17 cellular contexts compared by ENCODE assay signal in the genomic region with DNA sequence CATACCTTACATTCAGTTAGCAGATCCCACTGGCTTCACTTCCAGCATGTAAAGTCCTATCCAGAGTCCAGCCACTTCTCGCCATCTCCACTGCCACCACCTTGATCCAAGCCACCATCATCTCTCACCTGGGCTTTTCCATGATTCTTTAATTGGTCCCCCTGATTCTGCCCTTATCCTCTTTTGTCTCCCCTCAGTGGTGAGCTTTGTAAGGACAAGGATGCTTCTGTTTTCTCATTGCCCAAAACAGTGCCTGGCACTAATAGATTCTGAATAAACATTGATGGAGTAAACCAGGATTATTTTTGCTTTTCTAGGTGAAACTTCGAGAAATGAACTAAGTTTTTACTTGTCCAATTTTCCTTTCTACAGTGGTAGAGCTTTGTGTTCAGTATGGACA. TPM values are rescaled to one million over a fixed set of nuclear protein-coding genes. Genes with fewer than 3 reads are reported as not detected.
DNase-seq lines count a peak whose midpoint lies in the region; ATAC-seq, FAIRE-seq and TF ChIP-seq lines count a peak whose summit lies in the region.
"Had no signal": no experiment of that assay in that cellular context is flagged by ENCODE, and none has a peak within 500 bp of the region (broad histone marks: within the 10 kb centered on the region; RNA-seq: fewer than 3 reads in every experiment).

No MANE protein-coding gene starts in this region.

- no peak for ATAC-seq in activated naive CD8-positive, alpha-beta T cell treated with anti-CD3 and anti-CD28 coated beads, Interleukin-2, amount 10 ng/mL, durations not matched to agents 7 days and 5 days (ENCODE audit: low read depth)
- ATAC-seq in activated naive CD8-positive, alpha-beta T cell treated with anti-CD3 and anti-CD28 coated beads, Interleukin-2, amount 50 U/mL, for 24 hours, result no peak
- ATAC-seq in K562, result no peak

- peaks cover 47% of the 10 kb centered on the region for H3K79me2 ChIP-seq in K562 (ENCODE audit: control insufficient read depth, insufficient read depth, low read length)

- TF ChIP-seq POLR2A in K562 (conservative IDR thresholded peaks at IDR 0.05), result no peak

- H3K27me3 Mint-ChIP-seq in activated naive CD8-positive, alpha-beta T cell treated with anti-CD3 and anti-CD28 coated beads, Interleukin-2, amount 10 ng/mL, durations not matched to agents 7 days and 5 days, result no peaks in the 10 kb centered on the region
- peaks cover 3% of the 10 kb centered on the region for H3K27me3 Mint-ChIP-seq in activated naive CD8-positive, alpha-beta T cell treated with anti-CD3 and anti-CD28 coated beads, Interleukin-2, amount 50 U/mL, for 24 hours
- no peaks in the 10 kb centered on the region for H3K27me3 Mint-ChIP-seq in osteocyte (ENCODE audit: unreplicated experiment)
- H3K27me3 Mint-ChIP-seq: activated naive CD8-positive, alpha-beta T cell had no signal

- POLR2A ChIA-PET in activated naive CD8-positive, alpha-beta T cell treated with anti-CD3 and anti-CD28 coated beads, Interleukin-2, amount 10 ng/mL, durations not matched to agents 7 days and 5 days (lab: Charles Lee), result interaction anchor here (0.6 kb wide), 1 partner anchor 706 kb away, joined by 4 read pairs; no protein-coding TSS in a partner anchor
- POLR2A ChIA-PET in K562 (lab: Yijun Ruan, JAX), result interaction anchor here (0.8 to 1.8 kb wide), 12 partner anchors 9 to 508 kb away, joined by 3 to 10 read pairs (median 4); a partner anchor contains a TSS

- peaks cover 5% of the 10 kb centered on the region; the same call in 1 of the 2 replicates for H4K20me1 ChIP-seq in K562 (replicated peaks; ENCODE audit: control insufficient read depth, insufficient read depth, low read length)

- peak in 1 of 2 experiments; percentile 29; a peak in 3 of 4 replicates for TF ChIP-seq RAD21 in K562 (CRISPR knock-in tag; conservative IDR thresholded peaks at IDR 0.05 in 1 of 2, IDR thresholded peaks at IDR 0.05 in 1 of 2)

- BruUV-seq in K562 (replicated peaks; lab: Mats Ljungman, UMichigan), result no TSS peak

- H3K9ac ChIP-seq in K562 (ENCODE audit: insufficient read depth in 1 of 2, low read depth in 2 of 2, low read length in 2 of 2), result no peak overlapping the region

- H3K4me1 ChIP-seq in K562 (replicated peaks in 1 of 2; ENCODE audit: control insufficient read depth in 2 of 2, insufficient read depth in 2 of 2, low read length in 2 of 2), result peaks cover 6 to 18% of the 10 kb centered on the region in 2 experiments; a peak in 4 of 5 replicates

- H3K9me1 ChIP-seq in K562 (ENCODE audit: control insufficient read depth, insufficient read depth, low read length), result no peaks in the 10 kb centered on the region

- no peak overlapping the region for H3K27ac ChIP-seq in K562 (ENCODE audit: extremely low read depth, low read depth, low read length)
- H3K27ac ChIP-seq: vagina had no signal

- peaks cover 33% of the 10 kb centered on the region for H3K4me1 Mint-ChIP-seq in activated naive CD8-positive, alpha-beta T cell treated with anti-CD3 and anti-CD28 coated beads, Interleukin-2, amount 10 ng/mL, durations not matched to agents 7 days and 5 days
- peaks cover 42% of the 10 kb centered on the region for H3K4me1 Mint-ChIP-seq in activated naive CD8-positive, alpha-beta T cell treated with anti-CD3 and anti-CD28 coated beads, Interleukin-2, amount 50 U/mL, for 24 hours
- peaks cover 17% of the 10 kb centered on the region for H3K4me1 Mint-ChIP-seq in osteocyte (ENCODE audit: unreplicated experiment)

- in situ Hi-C loops in K562 (cut with MboI), result no loop called here

- TF ChIP-seq EP300 in K562 (IDR thresholded peaks at IDR 0.05; ENCODE audit: low read length), result no peak

- peaks cover 63% of the 10 kb centered on the region for H3K36me3 ChIP-seq in K562 (ENCODE audit: control insufficient read depth, insufficient read depth, low read length)

- H3K4me3 Mint-ChIP-seq in activated naive CD8-positive, alpha-beta T cell treated with anti-CD3 and anti-CD28 coated beads, Interleukin-2, amount 10 ng/mL, durations not matched to agents 7 days and 5 days, result peak overlapping the region; percentile 1
- H3K4me3 Mint-ChIP-seq in activated naive CD8-positive, alpha-beta T cell treated with anti-CD3 and anti-CD28 coated beads, Interleukin-2, amount 50 U/mL, for 24 hours, result no peak overlapping the region
- no peak overlapping the region for H3K4me3 Mint-ChIP-seq in osteocyte (ENCODE audit: unreplicated experiment)
- H3K4me3 Mint-ChIP-seq: activated naive CD8-positive, alpha-beta T cell had no signal

- H2AFZ ChIP-seq in K562 (ENCODE audit: low read depth, low read length), result no peak overlapping the region

- TF ChIP-seq CTCF in K562 (IDR thresholded peaks at IDR 0.05 in 2 of 3, conservative IDR thresholded peaks at IDR 0.05 in 1 of 3; ENCODE audit: insufficient read depth in 2 of 3, low read depth in 1 of 3, low read length in 3 of 3) (peak; percentile 53 to 69 (median 63)), osteocyte (IDR thresholded peaks at IDR 0.05) (no peak)

- no peak overlapping the region for H3K4me3 ChIP-seq in K562
- H3K4me3 ChIP-seq: vagina had no signal

- H3K9me3 ChIP-seq in K562 (replicated peaks; ENCODE audit: control insufficient read depth, insufficient read depth, low read depth, low read length), result no peaks in the 10 kb centered on the region
- H3K9me3 ChIP-seq: vagina had no signal

- WGBS in K562 (ENCODE audit: insufficient coverage, low coverage, missing lambda C conversion rate), result 45% methylated on average over 2 of the region's 2 CpGs

- no peaks in the 10 kb centered on the region for H3K27me3 ChIP-seq in K562 (ENCODE audit: control insufficient read depth in 2 of 2, insufficient read depth in 2 of 2, low read length in 2 of 2)
- H3K27me3 ChIP-seq: vagina had no signal

- intact Hi-C loops in K562 (cut with micrococcal nuclease), result no loop called here

- H3K4me2 ChIP-seq in K562 (ENCODE audit: insufficient read depth, low read length), result no peak overlapping the region

- DNase-seq in activated naive CD8-positive, alpha-beta T cell treated with anti-CD3 and anti-CD28 coated beads, Interleukin-2, amount 10 ng/mL, durations not matched to agents 7 days and 5 days, result no peak
- DNase-seq in activated naive CD8-positive, alpha-beta T cell treated with anti-CD3 and anti-CD28 coated beads, Interleukin-2, amount 50 U/mL, for 24 hours, result no peak
- DNase-seq in NAMALWA (ENCODE audit: low spot score) (peak; percentile 46), K562 (ENCODE audit: extremely low read depth in 1 of 4, low spot score in 3 of 4) (peak; percentile 35 to 52 (median 40)), osteocyte (ENCODE audit: extremely low spot score, unreplicated experiment) (no peak), GM03348 (ENCODE audit: low spot score) (no peak), germinal center (ENCODE audit: low spot score) (no peak), SW480 (ENCODE audit: low spot score) (no peak)
- DNase-seq: NCI-H226; stimulated activated CD4-positive, alpha-beta T cell treated with anti-CD3 and anti-CD28 coated beads, Interleukin-4, amount 100 ng/mL, for 1 hour; stimulated activated naive CD4-positive, alpha-beta T cell treated with Interleukin-2 at 50 U/mL for 16 hours had no signal

- no peak for FAIRE-seq in K562 (lab: Jason Lieb, UNC)
- FAIRE-seq: colon, GM18507, H54 had no signal

- H3K9me3 Mint-ChIP-seq in activated naive CD8-positive, alpha-beta T cell treated with anti-CD3 and anti-CD28 coated beads, Interleukin-2, amount 10 ng/mL, durations not matched to agents 7 days and 5 days, result no peaks in the 10 kb centered on the region
- H3K9me3 Mint-ChIP-seq in activated naive CD8-positive, alpha-beta T cell treated with anti-CD3 and anti-CD28 coated beads, Interleukin-2, amount 50 U/mL, for 24 hours, result no peaks in the 10 kb centered on the region
- H3K9me3 Mint-ChIP-seq in osteocyte (ENCODE audit: unreplicated experiment), result no peaks in the 10 kb centered on the region

- peak overlapping the region; percentile 0 for H3K27ac Mint-ChIP-seq in activated naive CD8-positive, alpha-beta T cell treated with anti-CD3 and anti-CD28 coated beads, Interleukin-2, amount 10 ng/mL, durations not matched to agents 7 days and 5 days
- H3K27ac Mint-ChIP-seq in activated naive CD8-positive, alpha-beta T cell treated with anti-CD3 and anti-CD28 coated beads, Interleukin-2, amount 50 U/mL, for 24 hours, result no peak overlapping the region
- H3K27ac Mint-ChIP-seq in osteocyte (ENCODE audit: unreplicated experiment), result peak overlapping the region; percentile 24
- H3K27ac Mint-ChIP-seq: activated naive CD8-positive, alpha-beta T cell had no signal

- H3K36me3 Mint-ChIP-seq in activated naive CD8-positive, alpha-beta T cell treated with anti-CD3 and anti-CD28 coated beads, Interleukin-2, amount 10 ng/mL, durations not matched to agents 7 days and 5 days, result peaks cover 28% of the 10 kb centered on the region
- H3K36me3 Mint-ChIP-seq in activated naive CD8-positive, alpha-beta T cell treated with anti-CD3 and anti-CD28 coated beads, Interleukin-2, amount 50 U/mL, for 24 hours (ENCODE audit: low read depth), result peaks cover 59% of the 10 kb centered on the region
- H3K36me3 Mint-ChIP-seq in osteocyte (ENCODE audit: unreplicated experiment), result peaks cover 6% of the 10 kb centered on the region

- CTCF ChIA-PET in K562 (lab: Yijun Ruan, JAX; ENCODE audit: low intra/inter-chr PET ratio), result interaction anchor here (0.8 to 1.8 kb wide), 2 partner anchors 9 to 41 kb away, joined by 3 to 4 read pairs; no protein-coding TSS in a partner anchor

RNA-seq across cellular contexts. Expression of a gene that starts 4.4 kb away (rescaled TPM):
- total RNA-seq in activated naive CD8-positive, alpha-beta T cell treated with anti-CD3 and anti-CD28 coated beads, Interleukin-2, amount 10 ng/mL, durations not matched to agents 7 days and 5 days, result 10 to 100 TPM; 57.3 to 62.2 TPM
- total RNA-seq in K562 (2011; cell fraction: chromatin; rRNA removed; ENCODE audit: low replicate concordance), result 265 and 326 TPM in 2 replicates
- 95.2 and 116 TPM in 2 replicates for total RNA-seq in K562 (2011; cell fraction: nucleolus; rRNA removed)
- 147 and 156 TPM in 2 replicates for total RNA-seq in K562 (2011; cell fraction: nucleoplasm; rRNA removed)
- total RNA-seq in K562 (2014; rRNA removed), result 35.0 and 37.1 TPM in 2 replicates
- total RNA-seq in K562 (2014; rRNA removed; fragmentation: Illumina TruSeq; extraction: Trizol), result 49.4 and 50.7 TPM in 2 replicates
- 47.5 and 52.5 TPM in 2 replicates for total RNA-seq in K562 (2015; rRNA removed; fragmentation: Illumina TruSeq; extraction: Trizol)
- total RNA-seq in K562 (2021), result 43.2 and 46.7 TPM in 2 replicates
- polyA plus RNA-seq in K562 (2011; rRNA removed), result 114 and 134 TPM in 2 replicates
- 93.4 and 98.1 TPM in 2 replicates for polyA plus RNA-seq in K562 (2011; cell fraction: cytosol; rRNA removed)
- polyA plus RNA-seq in K562 (2011; cell fraction: nucleus; rRNA removed), result 150 and 166 TPM in 2 replicates
- 38.7 and 48.5 TPM in 2 replicates for polyA plus RNA-seq in K562 (2012)
- 92.7 and 113 TPM in 2 replicates for polyA plus RNA-seq in K562 (2014; fragmentation: Illumina TruSeq; extraction: Trizol)
- 1 to 10 TPM; 2.7 to 5.6 TPM for polyA plus RNA-seq in K562 (2014; fragmentation: Nextera tagmentation; extraction: Ambion mirVana)
- 44.4 and 52.8 TPM in 2 replicates for polyA plus RNA-seq in K562 (2014; rRNA removed)
- 120 and 125 TPM in 2 replicates for polyA minus RNA-seq in K562 (2011; rRNA and poly(A)+ RNA removed)
- 44.7 and 51.1 TPM in 2 replicates for polyA minus RNA-seq in K562 (2011; cell fraction: cytosol; rRNA and poly(A)+ RNA removed)
- 49.7 and 85.1 TPM in 2 replicates for polyA minus RNA-seq in K562 (2011; cell fraction: nucleus; rRNA and poly(A)+ RNA removed)
- total RNA-seq in osteocyte, result 5.9 and 9.3 TPM in 2 replicates

RNA-seq across cellular contexts. Expression of a gene that starts 48.5 kb away (rescaled TPM):
- total RNA-seq in activated naive CD8-positive, alpha-beta T cell treated with anti-CD3 and anti-CD28 coated beads, Interleukin-2, amount 10 ng/mL, durations not matched to agents 7 days and 5 days, result 1 to 10 TPM in 1 of 2 experiments, under 1 TPM in 1; 0.51 to 1.7 TPM
- total RNA-seq in K562 (2011; cell fraction: chromatin; rRNA removed; ENCODE audit: low replicate concordance), result 5.1 and 29.5 TPM in 2 replicates
- total RNA-seq in K562 (2011; cell fraction: nucleolus; rRNA removed), result 17.6 and 26.3 TPM in 2 replicates
- total RNA-seq in K562 (2011; cell fraction: nucleoplasm; rRNA removed), result 11.7 and 13.1 TPM in 2 replicates
- 0.54 and 2.6 TPM in 2 replicates for total RNA-seq in K562 (2014; rRNA removed)
- total RNA-seq in K562 (2014; rRNA removed; fragmentation: Illumina TruSeq; extraction: Trizol), result 0.29 TPM in 1 of 2 replicates, not detected in the other
- total RNA-seq in K562 (2015; rRNA removed; fragmentation: Illumina TruSeq; extraction: Trizol), result 0.79 and 1.3 TPM in 2 replicates
- total RNA-seq in K562 (2021), result 2.1 and 3.5 TPM in 2 replicates
- 0.45 and 1.9 TPM in 2 replicates for polyA plus RNA-seq in K562 (2011; rRNA removed)
- polyA plus RNA-seq in K562 (2011; cell fraction: cytosol; rRNA removed), result 0.68 and 3.8 TPM in 2 replicates
- 3.4 and 6.9 TPM in 2 replicates for polyA plus RNA-seq in K562 (2011; cell fraction: nucleus; rRNA removed)
- polyA plus RNA-seq in K562 (2012), result 2.2 and 4.8 TPM in 2 replicates
- 2.9 and 5.4 TPM in 2 replicates for polyA plus RNA-seq in K562 (2014; fragmentation: Illumina TruSeq; extraction: Trizol)
- under 1 TPM; 0.27 to 0.52 TPM for polyA plus RNA-seq in K562 (2014; fragmentation: Nextera tagmentation; extraction: Ambion mirVana)
- 1.1 and 1.5 TPM in 2 replicates for polyA plus RNA-seq in K562 (2014; rRNA removed)
- 0.53 and 1.1 TPM in 2 replicates for polyA minus RNA-seq in K562 (2011; rRNA and poly(A)+ RNA removed)
- polyA minus RNA-seq in K562 (2011; cell fraction: cytosol; rRNA and poly(A)+ RNA removed), result 1.3 and 2.0 TPM in 2 replicates
- 3.1 and 5.8 TPM in 2 replicates for polyA minus RNA-seq in K562 (2011; cell fraction: nucleus; rRNA and poly(A)+ RNA removed)
- total RNA-seq in osteocyte, result 20.7 and 23.1 TPM in 2 replicates
- total RNA-seq: mononuclear cell had no signal

Comparison
In these comparisons a context has a peak if more than half of its experiments do, and no peak if none do; other contexts are left out.
1. DNase-seq: peak in NAMALWA (single experiment) and K562 (4 of 4); none in activated naive CD8-positive, alpha-beta T cell treated with anti-CD3 and anti-CD28 coated beads, Interleukin-2, amount 10 ng/mL, durations not matched to agents 7 days and 5 days (single experiment), activated naive CD8-positive, alpha-beta T cell treated with anti-CD3 and anti-CD28 coated beads, Interleukin-2, amount 50 U/mL, for 24 hours (single experiment), osteocyte (single experiment), GM03348 (single experiment), germinal center (single experiment) and SW480 (single experiment).